25 cellular contexts compared by ENCODE assay signal in the genomic region with DNA sequence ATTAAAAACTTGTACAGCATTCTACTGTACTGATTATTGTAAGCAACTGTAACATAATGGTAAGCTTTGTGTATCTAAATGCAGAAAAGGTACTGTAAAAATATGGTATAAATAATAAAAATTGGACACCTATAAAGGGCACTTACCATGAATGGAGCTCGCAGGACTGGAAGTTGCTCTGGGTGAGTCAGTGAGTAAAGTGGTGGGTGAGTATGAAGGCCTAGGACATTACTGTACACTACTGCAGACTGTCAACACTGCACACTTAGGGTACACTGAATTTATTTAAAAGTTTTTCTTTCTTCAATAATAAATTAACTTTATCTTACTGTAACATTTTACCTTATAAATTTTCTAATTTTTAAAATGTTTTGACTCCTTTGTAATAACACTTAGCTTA.
"Had no signal": no experiment of that assay in that cellular context is flagged by ENCODE, and none has a peak within 500 bp of the region (broad histone marks: within the 10 kb centered on the region; RNA-seq: fewer than 3 reads in every experiment).

No MANE protein-coding gene starts in this region.

- FAIRE-seq: endothelial cell of umbilical vein, keratinocyte, urothelium cell line had no signal

- H3K9me3 ChIP-seq: colonic mucosa, esophagus muscularis mucosa, heart right ventricle, lower lobe of right lung, transverse colon had no signal

- H3K27ac Mint-ChIP-seq: activated naive CD4-positive, alpha-beta T cell treated with anti-CD3 and anti-CD28 coated beads, Interleukin-2, amount 10 ng/mL, durations not matched to agents 7 days and 5 days; effector memory CD8-positive, alpha-beta T cell; naive B cell; stimulated activated memory B cell treated with anti-CD40 and anti-IgM and Interleukin-4, amounts not matched to agents 10 μg/mL and 1 μg/mL and 100 μg/mL, for 72 hours; T-helper 17 cell had no signal

- H3K4me1 Mint-ChIP-seq: activated naive CD4-positive, alpha-beta T cell treated with anti-CD3 and anti-CD28 coated beads, Interleukin-2, amount 10 ng/mL, durations not matched to agents 7 days and 5 days; T-helper 17 cell had no signal

- H3K4me3 Mint-ChIP-seq: activated naive CD4-positive, alpha-beta T cell treated with anti-CD3 and anti-CD28 coated beads, Interleukin-2, amount 10 ng/mL, durations not matched to agents 7 days and 5 days; effector memory CD8-positive, alpha-beta T cell; naive B cell; stimulated activated memory B cell treated with anti-CD40 and anti-IgM and Interleukin-4, amounts not matched to agents 10 μg/mL and 1 μg/mL and 100 μg/mL, for 72 hours; T-helper 17 cell had no signal

- H3K36me3 ChIP-seq: colonic mucosa, esophagus muscularis mucosa, heart right ventricle, lower lobe of right lung, transverse colon had no signal

- H3K27me3 ChIP-seq: colonic mucosa, dorsolateral prefrontal cortex, esophagus muscularis mucosa, heart right ventricle, transverse colon had no signal

- H3K27ac ChIP-seq: colonic mucosa, esophagus muscularis mucosa, heart right ventricle, lower lobe of right lung, transverse colon had no signal

- DNase-seq: activated CD4-positive, alpha-beta T cell treated with anti-CD3 and anti-CD28 coated beads for 4 hours; activated CD4-positive, alpha-beta T cell treated with anti-CD3 and anti-CD28 coated beads, Interleukin-2, amount 50 U/mL, for 48 hours; activated CD4-positive, CD25-positive, alpha-beta regulatory T cell; activated CD8-positive, alpha-beta memory T cell treated with anti-CD3 and anti-CD28 coated beads, Interleukin-2, amount 50 U/mL, for 48 hours; activated effector memory CD4-positive, alpha-beta T cell treated with Interleukin-2 at 50 U/mL for 16 hours; activated naive CD4-positive, alpha-beta T cell treated with anti-CD3 and anti-CD28 coated beads, Interleukin-2, amount 10 ng/mL, durations not matched to agents 7 days and 5 days; activated T-cell treated with anti-CD3 and anti-CD28 coated beads, Interleukin-2, amount 50 U/mL, for 48 hours; anterior cingulate cortex; colonic mucosa; dorsolateral prefrontal cortex; effector memory CD8-positive, alpha-beta T cell; heart right ventricle; lower lobe of right lung; naive B cell; nucleus accumbens; stimulated activated CD4-positive, alpha-beta T cell treated with anti-CD3 and anti-CD28 coated beads, Interleukin-15, amount 100 ng/mL, for 24 hours; T-helper 17 cell; transverse colon had no signal

- ATAC-seq: effector memory CD8-positive, alpha-beta T cell; heart right ventricle; lower lobe of right lung; sciatic nerve; stimulated activated memory B cell treated with anti-CD40 and anti-IgM and Interleukin-4, amounts not matched to agents 10 μg/mL and 1 μg/mL and 100 μg/mL, for 72 hours; T-helper 17 cell had no signal

- H3K4me3 ChIP-seq: colonic mucosa, dorsolateral prefrontal cortex, esophagus muscularis mucosa, heart right ventricle, lower lobe of right lung, smooth muscle cell, transverse colon had no signal

- H3K4me2 ChIP-seq: smooth muscle cell had no signal

- H3K27me3 Mint-ChIP-seq: activated naive CD4-positive, alpha-beta T cell treated with anti-CD3 and anti-CD28 coated beads, Interleukin-2, amount 10 ng/mL, durations not matched to agents 7 days and 5 days; effector memory CD8-positive, alpha-beta T cell; naive B cell; stimulated activated memory B cell treated with anti-CD40 and anti-IgM and Interleukin-4, amounts not matched to agents 10 μg/mL and 1 μg/mL and 100 μg/mL, for 72 hours; T-helper 17 cell had no signal

- H3K9me3 Mint-ChIP-seq: activated naive CD4-positive, alpha-beta T cell treated with anti-CD3 and anti-CD28 coated beads, Interleukin-2, amount 10 ng/mL, durations not matched to agents 7 days and 5 days; effector memory CD8-positive, alpha-beta T cell had no signal
